In genomic region chr16:10964039-10964890, GRCh38 we compare ENCODE assay signal across 8 cellular contexts. TPM values are rescaled to one million over a fixed set of nuclear protein-coding genes. Genes with fewer than 3 reads are reported as not detected.
A peak's percentile ranks its signal among the peaks of the same experiment; 100 is the strongest.
DNase-seq lines count a peak whose midpoint lies in the region; ATAC-seq and TF ChIP-seq lines count a peak whose summit lies in the region.

No MANE protein-coding gene starts in this region.

- peaks cover 8% of the 10 kb centered on the region for H3K9me3 Mint-ChIP-seq in activated CD4-positive, alpha-beta T cell treated with anti-CD3 and anti-CD28 coated beads for 36 hours (ENCODE audit: low read depth)
- H3K9me3 Mint-ChIP-seq in central memory CD8-positive, alpha-beta T cell = no peaks in the 10 kb centered on the region

- no peaks in the 10 kb centered on the region for H3K27me3 Mint-ChIP-seq in activated CD4-positive, alpha-beta T cell treated with anti-CD3 and anti-CD28 coated beads for 36 hours
- H3K27me3 Mint-ChIP-seq in central memory CD8-positive, alpha-beta T cell = no peaks in the 10 kb centered on the region

- H3K4me1 ChIP-seq in left lung = peaks cover 0 to 28% of the 10 kb centered on the region in 2 donors

- CTCF ChIA-PET in activated CD4-positive, alpha-beta T cell treated with anti-CD3 and anti-CD28 coated beads for 36 hours (lab: Charles Lee) = interaction anchor here (0.5 to 11.6 kb wide), 80 partner anchors 9 to 827 kb away, joined by 3 to 121 read pairs (median 4); partner anchors contain the start of genes CLEC16A, DEXI and SOCS1

- peak; percentile 72 for DNase-seq in NCI-H460 (ENCODE audit: extremely low read depth, low read depth)
- peak; percentile 93 for DNase-seq in activated CD4-positive, alpha-beta T cell treated with anti-CD3 and anti-CD28 coated beads for 36 hours
- peak; percentile 65 to 73 for DNase-seq in central memory CD8-positive, alpha-beta T cell (ENCODE audit: low spot score in 2 of 2)
- DNase-seq in left lung = peak; percentile 85 to 96
- DNase-seq in stimulated activated CD4-positive, alpha-beta T cell treated with anti-CD3 and anti-CD28 coated beads, Interleukin-4, amount 100 ng/mL, for 24 hours = peak; percentile 87
- DNase-seq in mesenteric fat pad (ENCODE audit: low spot score) = no peak

- TF ChIP-seq CTCF in GM12872 (IDR thresholded peaks at IDR 0.05; ENCODE audit: insufficient read depth, low read depth, low read length) = peak; percentile 98
- TF ChIP-seq CTCF in left lung (IDR thresholded peaks at IDR 0.05) = peak; percentile 97 to 98

- H3K36me3 Mint-ChIP-seq in activated CD4-positive, alpha-beta T cell treated with anti-CD3 and anti-CD28 coated beads for 36 hours (ENCODE audit: low read depth) = peaks cover 48% of the 10 kb centered on the region
- peaks cover 25% of the 10 kb centered on the region for H3K36me3 Mint-ChIP-seq in central memory CD8-positive, alpha-beta T cell (ENCODE audit: insufficient read depth)

- peak overlapping the region; percentile 59 for H3K4me3 Mint-ChIP-seq in activated CD4-positive, alpha-beta T cell treated with anti-CD3 and anti-CD28 coated beads for 36 hours
- peak overlapping the region; percentile 25 for H3K4me3 Mint-ChIP-seq in central memory CD8-positive, alpha-beta T cell

- peaks cover 74% of the 10 kb centered on the region for H3K4me1 Mint-ChIP-seq in activated CD4-positive, alpha-beta T cell treated with anti-CD3 and anti-CD28 coated beads for 36 hours
- peaks cover 23% of the 10 kb centered on the region for H3K4me1 Mint-ChIP-seq in central memory CD8-positive, alpha-beta T cell

- intact Hi-C loops in activated CD4-positive, alpha-beta T cell treated with anti-CD3 and anti-CD28 coated beads for 36 hours (cut with DNase I, micrococcal nuclease) = loop anchor here (1.0 to 10.0 kb wide), 16 partner anchors 89 to 831 kb away; partner anchors contain the start of genes LITAF (in 1 of the 2), SOCS1 (in 1 of the 2) and ZC3H7A (in 1 of the 2)
- intact Hi-C loops in left lung (cut with DNase I) = loop anchor here in 1 of 2 donors (10.0 kb wide), 1 partner anchor 391 kb away; no protein-coding TSS in a partner anchor

- peak overlapping the region; percentile 98 for H3K27ac Mint-ChIP-seq in activated CD4-positive, alpha-beta T cell treated with anti-CD3 and anti-CD28 coated beads for 36 hours
- H3K27ac Mint-ChIP-seq in central memory CD8-positive, alpha-beta T cell (ENCODE audit: low read depth) = peak overlapping the region; percentile 16

- POLR2A ChIA-PET in activated CD4-positive, alpha-beta T cell treated with anti-CD3 and anti-CD28 coated beads for 36 hours (lab: Charles Lee) = interaction anchor here (0.6 to 3.6 kb wide), 15 partner anchors 10 to 415 kb away, joined by 3 to 49 read pairs (median 4); partner anchors contain the start of gene SOCS1

- ATAC-seq in HG03135 (IDR thresholded peaks at IDR 0.05; ENCODE audit: unreplicated experiment) (peak; percentile 44), left lung (peak; percentile 97)
- peak; percentile 40 for ATAC-seq in activated CD4-positive, alpha-beta T cell treated with anti-CD3 and anti-CD28 coated beads for 36 hours
- peak; percentile 55 for ATAC-seq in central memory CD8-positive, alpha-beta T cell (replicated peaks; ENCODE audit: extremely low read depth, poor library complexity, severe bottlenecking)

- H3K27ac ChIP-seq in left lung = no peak overlapping the region

- no peaks in the 10 kb centered on the region for H3K27me3 ChIP-seq in left lung

- no peak overlapping the region for H3K4me3 ChIP-seq in left lung

- H3K9me3 ChIP-seq in left lung = no peaks in the 10 kb centered on the region

- H3K36me3 ChIP-seq in left lung = peaks cover 0 to 50% of the 10 kb centered on the region in 2 donors

RNA-seq across cellular contexts. Expression of gene CLEC16A, which starts 19.9 kb away (rescaled TPM):
- 9.9 and 10.8 TPM in 2 replicates for total RNA-seq in NCI-H460 (2014; rRNA removed; shearing (Covaris generic))
- 4.4 and 7.2 TPM in 2 replicates for polyA plus RNA-seq in NCI-H460 (2014; cell fraction: nucleus; rRNA removed)
- total RNA-seq in activated CD4-positive, alpha-beta T cell treated with anti-CD3 and anti-CD28 coated beads for 36 hours = 10 to 100 TPM; 23.5 to 25.4 TPM
- total RNA-seq in left lung (10 to 100 TPM; 35.6 to 38.6 TPM), mesenteric fat pad (27.5 TPM)

RNA-seq across cellular contexts. Expression of gene DEXI, which starts 22.0 kb away (rescaled TPM):
- 35.3 and 41.9 TPM in 2 replicates for total RNA-seq in NCI-H460 (2014; rRNA removed; shearing (Covaris generic))
- polyA plus RNA-seq in NCI-H460 (2014; cell fraction: nucleus; rRNA removed) = 42.6 and 50.1 TPM in 2 replicates
- 10 to 100 TPM; 33.8 to 34.9 TPM for total RNA-seq in activated CD4-positive, alpha-beta T cell treated with anti-CD3 and anti-CD28 coated beads for 36 hours
- total RNA-seq in left lung = 10 to 100 TPM; 30.2 to 35.8 TPM
- total RNA-seq in mesenteric fat pad = 41.6 TPM

Comparison
In these comparisons a context has a peak if more than half of its experiments do, and no peak if none do; other contexts are left out.
1. ATAC-seq: peak in every context shown above with its lines; median percentile 97 in left lung; 55 in central memory CD8-positive, alpha-beta T cell; 44 in HG03135; 40 in activated CD4-positive, alpha-beta T cell treated with anti-CD3 and anti-CD28 coated beads for 36 hours.